9 cellular contexts compared by ENCODE assay signal in genomic region chr17:28948873-28949184, GRCh38. TPM values are rescaled to one million over a fixed set of nuclear protein-coding genes. Genes with fewer than 3 reads are reported as not detected.
DNase-seq lines count a peak whose midpoint lies in the region; ATAC-seq lines count a peak whose summit lies in the region.
"Had no signal": no experiment of that assay in that cellular context is flagged by ENCODE, and none has a peak within 500 bp of the region (broad histone marks: within the 10 kb centered on the region; RNA-seq: fewer than 3 reads in every experiment).

No MANE protein-coding gene starts in this region.

- H3K4me1 Mint-ChIP-seq in T-helper 1 cell treated with Interleukin-12 subunit alpha and Interleukin-12 subunit beta and Interleukin-4 antibody, amounts not matched to agents 30 μg/mL and 1 μg/mL, for 36 hours (ENCODE audit: low read depth): peaks cover 36% of the 10 kb centered on the region
- peaks cover 49 to 50% of the 10 kb centered on the region in 2 donors for H3K4me1 Mint-ChIP-seq in immature natural killer cell

- peaks cover 40% of the 10 kb centered on the region for H3K36me3 Mint-ChIP-seq in T-helper 1 cell treated with Interleukin-12 subunit alpha and Interleukin-12 subunit beta and Interleukin-4 antibody, amounts not matched to agents 30 μg/mL and 1 μg/mL, for 36 hours (ENCODE audit: low read depth)
- H3K36me3 Mint-ChIP-seq in activated naive CD4-positive, alpha-beta T cell treated with anti-CD3 and anti-CD28 coated beads, Interleukin-2, amount 50 U/mL, for 72 hours: peaks cover 24 to 50% of the 10 kb centered on the region in 2 donors
- no peaks in the 10 kb centered on the region for H3K36me3 Mint-ChIP-seq in immature natural killer cell

- no peak for ATAC-seq in activated naive CD4-positive, alpha-beta T cell treated with anti-CD3 and anti-CD28 coated beads, Interleukin-2, amount 50 U/mL, for 72 hours
- ATAC-seq in HG02970 (IDR thresholded peaks at IDR 0.05; ENCODE audit: low FRiP score, unreplicated experiment): no peak

- H3K27ac ChIP-seq in substantia nigra (ENCODE audit: low read depth, low read length, poor library complexity, severe bottlenecking): peak overlapping the region; percentile 80

- H3K27me3 Mint-ChIP-seq in T-helper 1 cell treated with Interleukin-12 subunit alpha and Interleukin-12 subunit beta and Interleukin-4 antibody, amounts not matched to agents 30 μg/mL and 1 μg/mL, for 36 hours (ENCODE audit: low read depth): no peaks in the 10 kb centered on the region
- peaks cover 7 to 17% (median 10%) of the 10 kb centered on the region in 3 donors for H3K27me3 Mint-ChIP-seq in immature natural killer cell (ENCODE audit: low read depth in 3 of 3)

- peak overlapping the region; percentile 95 for H3K4me3 Mint-ChIP-seq in T-helper 1 cell treated with Interleukin-12 subunit alpha and Interleukin-12 subunit beta and Interleukin-4 antibody, amounts not matched to agents 30 μg/mL and 1 μg/mL, for 36 hours
- peak overlapping the region; percentile 92 to 97 (median 93) for H3K4me3 Mint-ChIP-seq in immature natural killer cell

- DNase-seq in T-helper 1 cell (no peak), immature natural killer cell (no peak), substantia nigra (lab: John Stamatoyannopoulos, UW) (peak in 5 of 49 donors; percentile 45 to 74 (median 57)), CD1c-positive myeloid dendritic cell (ENCODE audit: extremely low spot score) (no peak)
- no peak for DNase-seq in activated naive CD4-positive, alpha-beta T cell treated with anti-CD3 and anti-CD28 coated beads, Interleukin-2, amount 50 U/mL, for 72 hours (ENCODE audit: low spot score in 2 of 2)
- no peak for DNase-seq in stimulated activated CD4-positive, alpha-beta T cell treated with anti-CD3 and anti-CD28 coated beads, Interleukin-4, amount 100 ng/mL, for 24 hours

- no peaks in the 10 kb centered on the region for H3K9me3 Mint-ChIP-seq in T-helper 1 cell treated with Interleukin-12 subunit alpha and Interleukin-12 subunit beta and Interleukin-4 antibody, amounts not matched to agents 30 μg/mL and 1 μg/mL, for 36 hours
- no peaks in the 10 kb centered on the region for H3K9me3 Mint-ChIP-seq in activated naive CD4-positive, alpha-beta T cell treated with anti-CD3 and anti-CD28 coated beads, Interleukin-2, amount 50 U/mL, for 72 hours
- H3K9me3 Mint-ChIP-seq in immature natural killer cell: no peaks in the 10 kb centered on the region

- peak overlapping the region; percentile 84 for H3K27ac Mint-ChIP-seq in T-helper 1 cell treated with Interleukin-12 subunit alpha and Interleukin-12 subunit beta and Interleukin-4 antibody, amounts not matched to agents 30 μg/mL and 1 μg/mL, for 36 hours
- H3K27ac Mint-ChIP-seq in activated naive CD4-positive, alpha-beta T cell treated with anti-CD3 and anti-CD28 coated beads, Interleukin-2, amount 50 U/mL, for 72 hours: peak overlapping the region; percentile 83 to 87
- H3K27ac Mint-ChIP-seq in immature natural killer cell: peak overlapping the region; percentile 95 to 99 (median 98)

RNA-seq across cellular contexts. Expression of gene PHF12, which starts 2.5 kb away (rescaled TPM):
- total RNA-seq in activated naive CD4-positive, alpha-beta T cell treated with anti-CD3 and anti-CD28 coated beads, Interleukin-2, amount 50 U/mL, for 72 hours: 10 to 100 TPM; 46.2 to 71.7 TPM
- 10 to 100 TPM in 1 of 3 donors, 1 to 10 TPM in 2; 1.2 to 15.3 (median 3.9) TPM for polyA plus RNA-seq in immature natural killer cell

RNA-seq across cellular contexts. Expression of gene DHRS13, which starts 46.0 kb away (rescaled TPM):
- total RNA-seq in activated naive CD4-positive, alpha-beta T cell treated with anti-CD3 and anti-CD28 coated beads, Interleukin-2, amount 50 U/mL, for 72 hours: 10 to 100 TPM; 33.8 to 36.5 TPM
- polyA plus RNA-seq in immature natural killer cell: 10 to 100 TPM; 21.4 to 27.4 (median 22.2) TPM

RNA-seq across cellular contexts. Expression of gene FLOT2, which starts 51.3 kb away (rescaled TPM):
- 100 to 1,000 TPM in 1 of 2 donors, 10 to 100 TPM in 1; 44.9 to 102 TPM for total RNA-seq in activated naive CD4-positive, alpha-beta T cell treated with anti-CD3 and anti-CD28 coated beads, Interleukin-2, amount 50 U/mL, for 72 hours
- 100 to 1,000 TPM; 275 to 360 (median 296) TPM for polyA plus RNA-seq in immature natural killer cell

RNA-seq across cellular contexts. Expression of gene SEZ6, which starts 57.0 kb away (rescaled TPM):
- under 1 TPM in 1 of 2 donors, not detected in 1; 0.43 TPM for total RNA-seq in activated naive CD4-positive, alpha-beta T cell treated with anti-CD3 and anti-CD28 coated beads, Interleukin-2, amount 50 U/mL, for 72 hours
- polyA plus RNA-seq in immature natural killer cell: 1 to 10 TPM in 1 of 3 donors, under 1 TPM in 2; 0.71 to 3.8 (median 0.86) TPM
- total RNA-seq: Daoy had no signal
